Comparison of ENCODE assay signal across 22 cellular contexts in genomic region chr10:46998192-46998591, GRCh38.
DNase-seq lines count a peak whose midpoint lies in the region; ATAC-seq, FAIRE-seq and TF ChIP-seq lines count a peak whose summit lies in the region.
"Had no signal": no experiment of that assay in that cellular context is flagged by ENCODE, and none has a peak within 500 bp of the region (broad histone marks: within the 10 kb centered on the region; RNA-seq: fewer than 3 reads in every experiment).

No MANE protein-coding gene starts in this region.

- H3K27ac Mint-ChIP-seq in activated CD4-positive, alpha-beta memory T cell treated with anti-CD3 and anti-CD28 coated beads for 36 hours: no peak overlapping the region
- H3K27ac Mint-ChIP-seq: B cell; CD4-positive, alpha-beta T cell; CD8-positive, alpha-beta T cell had no signal

- H2AFZ ChIP-seq in HepG2 (ENCODE audit: low read length): no peak overlapping the region

- no peaks in the 10 kb centered on the region for H3K79me2 ChIP-seq in HepG2 (ENCODE audit: insufficient read depth, low read length)

- TF ChIP-seq EP300 in HepG2 (IDR thresholded peaks at IDR 0.05; ENCODE audit: low read depth in 2 of 2, low read length in 2 of 2) (no peak), HepG2 (CRISPR knock-in tag; IDR thresholded peaks at IDR 0.05; ENCODE audit: borderline replicate concordance) (no peak)

- no peaks in the 10 kb centered on the region for H3K4me1 ChIP-seq in HepG2 (ENCODE audit: insufficient read depth, low read length)
- no peaks in the 10 kb centered on the region for H3K4me1 ChIP-seq in right lobe of liver
- peaks cover under 1 to 11% of the 10 kb centered on the region in 2 donors for H3K4me1 ChIP-seq in mucosa of rectum (ENCODE audit: control insufficient read depth in 2 of 2, insufficient read depth in 2 of 2, low read length in 2 of 2)
- H3K4me1 ChIP-seq: A549, Caco-2 had no signal

- no peak overlapping the region for H3K9ac ChIP-seq in HepG2 (ENCODE audit: insufficient read depth, low read depth, low read length)
- no peak overlapping the region for H3K9ac ChIP-seq in mucosa of rectum (ENCODE audit: low read depth in 1 of 2, low read length in 2 of 2)
- H3K9ac ChIP-seq: BLaER1 treated with 17β-estradiol and CSF1 and Interleukin-3, amounts not matched to agents 10 nM and 100 nM had no signal

- no TSS peak for BruUV-seq in HepG2 (replicated peaks; lab: Mats Ljungman, UMichigan)

- H3K36me3 ChIP-seq in HepG2 (replicated peaks in 1 of 2; ENCODE audit: control insufficient read depth in 1 of 2, insufficient read depth in 2 of 2, low read length in 2 of 2) (no peaks in the 10 kb centered on the region), right lobe of liver (no peaks in the 10 kb centered on the region), mucosa of rectum (ENCODE audit: control insufficient read depth in 2 of 2, insufficient read depth in 2 of 2, low read length in 2 of 2) (no peaks in the 10 kb centered on the region)
- H3K36me3 ChIP-seq: BLaER1 treated with 17β-estradiol and CSF1 and Interleukin-3, amounts not matched to agents 10 nM and 100 nM had no signal

- no peak for TF ChIP-seq RAD21 in HepG2 (CRISPR knock-in tag; IDR thresholded peaks at IDR 0.05)

- CTCF ChIA-PET in HepG2 (lab: Yijun Ruan, JAX; ENCODE audit: low intra/inter-chr PET ratio, low total read pairs): no interaction called here
- CTCF ChIA-PET in activated CD4-positive, alpha-beta memory T cell treated with anti-CD3 and anti-CD28 coated beads for 36 hours (lab: Charles Lee): interaction anchor here (2.8 kb wide), 1 partner anchor 27 kb away, joined by 11 read pairs; no protein-coding TSS in a partner anchor

- H3K27ac ChIP-seq in HepG2 (ENCODE audit: extremely low read length, insufficient read depth, low read length) (no peak overlapping the region), right lobe of liver (no peak overlapping the region), mucosa of rectum (ENCODE audit: low read depth in 2 of 2, low read length in 2 of 2) (peak overlapping the region; percentile 59 to 63)
- H3K27ac ChIP-seq: 22Rv1; A549; BLaER1 treated with 17β-estradiol and CSF1 and Interleukin-3, amounts not matched to agents 10 nM and 100 nM; C4-2B had no signal

- no peaks in the 10 kb centered on the region for H3K4me1 Mint-ChIP-seq in activated CD4-positive, alpha-beta memory T cell treated with anti-CD3 and anti-CD28 coated beads for 36 hours (ENCODE audit: low read depth)
- H3K4me1 Mint-ChIP-seq: B cell had no signal

- no peak overlapping the region for H3K4me3 ChIP-seq in HepG2 (replicated peaks in 1 of 3; ENCODE audit: insufficient read depth in 1 of 3, low read depth in 2 of 3, low read length in 3 of 3)
- no peak overlapping the region for H3K4me3 ChIP-seq in right lobe of liver
- H3K4me3 ChIP-seq in mucosa of rectum (ENCODE audit: low read length in 2 of 2): no peak overlapping the region
- H3K4me3 ChIP-seq: A549; BLaER1 treated with 17β-estradiol and CSF1 and Interleukin-3, amounts not matched to agents 10 nM and 100 nM had no signal

- peaks cover 18% of the 10 kb centered on the region for H3K27me3 Mint-ChIP-seq in activated CD4-positive, alpha-beta memory T cell treated with anti-CD3 and anti-CD28 coated beads for 36 hours

- TF ChIP-seq POLR2A in HepG2 (IDR thresholded peaks at IDR 0.05; ENCODE audit: insufficient read depth in 1 of 2, low read depth in 2 of 2, low read length in 2 of 2): no peak
- TF ChIP-seq POLR2A in right lobe of liver (IDR thresholded peaks at IDR 0.05): no peak

- FAIRE-seq in HepG2 (lab: Jason Lieb, UNC) (no peak), urothelium cell line (lab: Jason Lieb, UNC) (peak; percentile 17)
- FAIRE-seq: A549, D721Med, G401.6, GM12891, GM18507 had no signal

- H3K27me3 ChIP-seq in HepG2 (ENCODE audit: control insufficient read depth in 1 of 2, insufficient read depth in 2 of 2, low read length in 2 of 2) (no peaks in the 10 kb centered on the region), right lobe of liver (no peaks in the 10 kb centered on the region), mucosa of rectum (ENCODE audit: control insufficient read depth in 2 of 2, insufficient read depth in 2 of 2, low read length in 2 of 2) (no peaks in the 10 kb centered on the region)
- H3K27me3 ChIP-seq: BLaER1 treated with 17β-estradiol and CSF1 and Interleukin-3, amounts not matched to agents 10 nM and 100 nM had no signal

- ATAC-seq in HepG2 (no peak), right lobe of liver (no peak)
- ATAC-seq: A549; CD8-positive, alpha-beta T cell had no signal

- H3K4me3 Mint-ChIP-seq in activated CD4-positive, alpha-beta memory T cell treated with anti-CD3 and anti-CD28 coated beads for 36 hours: no peak overlapping the region
- H3K4me3 Mint-ChIP-seq: B cell; CD4-positive, alpha-beta T cell; CD8-positive, alpha-beta T cell had no signal

- H3K9me3 ChIP-seq in HepG2 (ENCODE audit: low read length) (no peaks in the 10 kb centered on the region), right lobe of liver (no peaks in the 10 kb centered on the region), mucosa of rectum (ENCODE audit: control insufficient read depth in 2 of 2, low read length in 2 of 2) (no peaks in the 10 kb centered on the region)
- H3K9me3 ChIP-seq: A549 had no signal

- peaks cover 4% of the 10 kb centered on the region for H3K36me3 Mint-ChIP-seq in activated CD4-positive, alpha-beta memory T cell treated with anti-CD3 and anti-CD28 coated beads for 36 hours
- H3K36me3 Mint-ChIP-seq: CD8-positive, alpha-beta T cell had no signal

- no peaks in the 10 kb centered on the region for H4K20me1 ChIP-seq in HepG2 (ENCODE audit: insufficient read depth, low read length)
- H4K20me1 ChIP-seq: BLaER1 treated with 17β-estradiol and CSF1 and Interleukin-3, amounts not matched to agents 10 nM and 100 nM had no signal

- peaks cover 3% of the 10 kb centered on the region for H3K9me3 Mint-ChIP-seq in activated CD4-positive, alpha-beta memory T cell treated with anti-CD3 and anti-CD28 coated beads for 36 hours
- H3K9me3 Mint-ChIP-seq: CD8-positive, alpha-beta T cell had no signal

- POLR2A ChIA-PET in HepG2 (lab: Yijun Ruan, JAX): no interaction called here
- POLR2A ChIA-PET in activated CD4-positive, alpha-beta memory T cell treated with anti-CD3 and anti-CD28 coated beads for 36 hours (lab: Charles Lee): no interaction called here

- intact Hi-C loops in HepG2 (cut with micrococcal nuclease; ENCODE audit: unreplicated experiment) (no loop called here), right lobe of liver (cut with DNase I) (no loop called here)
- intact Hi-C loops in activated CD4-positive, alpha-beta memory T cell treated with anti-CD3 and anti-CD28 coated beads for 36 hours (cut with micrococcal nuclease): no loop called here

- TF ChIP-seq CTCF in HepG2 (CRISPR knock-in tag; IDR thresholded peaks at IDR 0.05) (no peak), right lobe of liver (IDR thresholded peaks at IDR 0.05) (no peak), GM13977 (IDR thresholded peaks at IDR 0.05; ENCODE audit: extremely low read depth, insufficient read depth, missing control alignments) (no peak)

- DNase-seq in HepG2 (ENCODE audit: low spot score): no peak
- no peak for DNase-seq in right lobe of liver
- no peak for DNase-seq in urothelium cell line (ENCODE audit: low spot score)
- no peak for DNase-seq in activated CD4-positive, alpha-beta memory T cell treated with anti-CD3 and anti-CD28 coated beads for 36 hours
- DNase-seq in GM13977 (ENCODE audit: low spot score): no peak
- DNase-seq: AML-193; Caco-2; Calu3; CD4-positive, alpha-beta T cell; CD8-positive, alpha-beta T cell; DMS79 treated with DMSO at 0.1 percent for 48 hours; GF-D8 had no signal

- H3K4me2 ChIP-seq in HepG2 (ENCODE audit: low read depth, low read length): no peak overlapping the region
- H3K4me2 ChIP-seq: A549; BLaER1 treated with 17β-estradiol and CSF1 and Interleukin-3, amounts not matched to agents 10 nM and 100 nM had no signal

- in situ Hi-C loops in HepG2 (cut with HindIII; ENCODE audit: extremely low pct_ligation_motif_present, low pct_unique_long_range_greater_than_20kb) (no loop called here), GM13977 (cut with MboI; ENCODE audit: low pct_unique_long_range_greater_than_20kb, low sequenced_read_pairs, unreplicated experiment) (no loop called here)

TF ChIP-seq in HepG2, 621 proteins besides CTCF, POLR2A, EP300 and RAD21:
- no peak for TF ChIP-seq MZF1 (CRISPR knock-in tag; IDR thresholded peaks at IDR 0.05; ENCODE audit: borderline replicate concordance)
- no peak for TF ChIP-seq ZNF644 (CRISPR knock-in tag; IDR thresholded peaks at IDR 0.05; ENCODE audit: low read depth)
- TF ChIP-seq DMAP1 (CRISPR knock-in tag; IDR thresholded peaks at IDR 0.05): no peak
- no peak for TF ChIP-seq JUNB (CRISPR knock-in tag; IDR thresholded peaks at IDR 0.05; ENCODE audit: borderline replicate concordance)
- TF ChIP-seq POLR2AphosphoS5 (IDR thresholded peaks at IDR 0.05; ENCODE audit: low read depth, low read length): no peak
- TF ChIP-seq CEBPB (IDR thresholded peaks at IDR 0.05; ENCODE audit: borderline replicate concordance, low read depth, low read length): peak; percentile 53; the same call in 1 of the 2 replicates

Comparison
In these comparisons a context has a peak if more than half of its experiments do, and no peak if none do; other contexts are left out.
1. H3K27ac ChIP-seq: peak in mucosa of rectum (2 of 2); none in HepG2 (single experiment) and right lobe of liver (0 of 3).